In genomic region chr3:15649341-15649740, GRCh38 we compare ENCODE assay signal across 1 cellular context.
TF ChIP-seq lines count a peak whose summit lies in the region.

No MANE protein-coding gene starts in this region.

TF ChIP-seq in IMR-90, 13 proteins besides CTCF, POLR2A, EP300 and RAD21 (continued from another document):
- TF ChIP-seq, protein P1, sequence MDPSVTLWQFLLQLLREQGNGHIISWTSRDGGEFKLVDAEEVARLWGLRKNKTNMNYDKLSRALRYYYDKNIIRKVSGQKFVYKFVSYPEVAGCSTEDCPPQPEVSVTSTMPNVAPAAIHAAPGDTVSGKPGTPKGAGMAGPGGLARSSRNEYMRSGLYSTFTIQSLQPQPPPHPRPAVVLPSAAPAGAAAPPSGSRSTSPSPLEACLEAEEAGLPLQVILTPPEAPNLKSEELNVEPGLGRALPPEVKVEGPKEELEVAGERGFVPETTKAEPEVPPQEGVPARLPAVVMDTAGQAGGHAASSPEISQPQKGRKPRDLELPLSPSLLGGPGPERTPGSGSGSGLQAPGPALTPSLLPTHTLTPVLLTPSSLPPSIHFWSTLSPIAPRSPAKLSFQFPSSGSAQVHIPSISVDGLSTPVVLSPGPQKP (IDR thresholded peaks at IDR 0.05; ENCODE audit: borderline replicate concordance, low read depth, low read length): no peak
- TF ChIP-seq CEBPB (IDR thresholded peaks at IDR 0.05; ENCODE audit: low read depth, low read length) (no peak), CHD1 (IDR thresholded peaks at IDR 0.05; ENCODE audit: low read depth, low read length) (no peak), NFE2L2 (IDR thresholded peaks at IDR 0.05; ENCODE audit: low read depth, low read length) (no peak), BHLHE40 (IDR thresholded peaks at IDR 0.05; ENCODE audit: low read depth, low read length) (no peak), MAFK (IDR thresholded peaks at IDR 0.05; ENCODE audit: low read depth, low read length) (no peak), RCOR1 (IDR thresholded peaks at IDR 0.05; ENCODE audit: insufficient replicate concordance, low read length) (no peak)
- TF ChIP-seq, protein P2, sequence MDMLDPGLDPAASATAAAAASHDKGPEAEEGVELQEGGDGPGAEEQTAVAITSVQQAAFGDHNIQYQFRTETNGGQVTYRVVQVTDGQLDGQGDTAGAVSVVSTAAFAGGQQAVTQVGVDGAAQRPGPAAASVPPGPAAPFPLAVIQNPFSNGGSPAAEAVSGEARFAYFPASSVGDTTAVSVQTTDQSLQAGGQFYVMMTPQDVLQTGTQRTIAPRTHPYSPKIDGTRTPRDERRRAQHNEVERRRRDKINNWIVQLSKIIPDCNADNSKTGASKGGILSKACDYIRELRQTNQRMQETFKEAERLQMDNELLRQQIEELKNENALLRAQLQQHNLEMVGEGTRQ (IDR thresholded peaks at IDR 0.05; ENCODE audit: low read depth, low read length): no peak
